In the genomic region with DNA sequence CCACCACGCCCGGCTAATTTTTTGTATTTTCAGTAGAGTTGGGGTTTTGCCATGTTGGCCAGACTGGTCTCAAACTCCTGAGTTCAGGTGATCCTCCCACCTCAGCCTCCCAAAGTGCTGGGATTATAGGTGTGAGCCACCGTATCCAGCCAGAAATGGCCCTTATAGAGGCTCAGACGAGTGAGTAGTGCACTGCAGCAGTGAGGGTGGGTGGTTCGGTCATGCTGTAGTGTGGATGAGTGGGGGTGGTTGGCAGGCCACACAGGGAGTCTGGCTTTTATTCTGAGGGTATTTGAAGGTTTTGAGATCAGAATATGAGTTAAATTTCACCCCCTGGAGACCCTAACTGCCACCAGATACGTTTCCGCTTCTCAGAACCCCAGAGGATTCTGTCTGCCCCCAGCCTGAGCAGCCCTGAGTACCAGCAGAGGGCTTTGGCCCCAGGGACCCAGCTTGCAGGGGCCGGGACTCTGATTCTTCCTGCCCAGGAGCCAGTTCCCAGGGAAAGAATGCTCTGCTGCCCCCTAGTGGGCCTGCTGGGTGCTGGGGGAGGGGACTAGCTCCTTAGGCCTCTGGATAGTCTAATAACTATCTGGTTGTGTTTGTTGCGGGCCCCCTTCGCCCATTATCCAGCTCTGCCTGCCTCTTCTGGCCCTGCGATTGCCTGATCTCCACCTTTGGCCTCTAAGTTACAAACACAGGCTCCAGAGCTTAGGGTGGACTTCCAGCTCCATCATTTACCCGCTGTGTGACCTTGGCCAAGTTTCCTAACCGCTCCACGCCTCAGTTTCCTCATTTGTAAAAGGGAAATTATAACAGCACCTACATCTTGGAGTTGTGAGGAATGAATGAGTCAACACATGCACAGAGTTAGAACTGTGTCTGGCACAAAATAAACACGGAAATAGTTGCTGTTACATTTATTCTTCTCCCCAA, we compare ENCODE assay signal across 1 cellular context.
TF ChIP-seq lines count a peak whose summit lies in the region.

No MANE protein-coding gene starts in this region.

TF ChIP-seq in HepG2, 621 proteins besides CTCF, POLR2A, EP300 and RAD21 (continued from another document and continues in another):
- TF ChIP-seq ZBTB46 (CRISPR knock-in tag; IDR thresholded peaks at IDR 0.05; ENCODE audit: borderline replicate concordance): no peak
- TF ChIP-seq PPARG (CRISPR knock-in tag; conservative IDR thresholded peaks at IDR 0.05): 0 out of 2 replicates have a peak, but pooled peaks have one; percentile 53
- TF ChIP-seq, protein P1, sequence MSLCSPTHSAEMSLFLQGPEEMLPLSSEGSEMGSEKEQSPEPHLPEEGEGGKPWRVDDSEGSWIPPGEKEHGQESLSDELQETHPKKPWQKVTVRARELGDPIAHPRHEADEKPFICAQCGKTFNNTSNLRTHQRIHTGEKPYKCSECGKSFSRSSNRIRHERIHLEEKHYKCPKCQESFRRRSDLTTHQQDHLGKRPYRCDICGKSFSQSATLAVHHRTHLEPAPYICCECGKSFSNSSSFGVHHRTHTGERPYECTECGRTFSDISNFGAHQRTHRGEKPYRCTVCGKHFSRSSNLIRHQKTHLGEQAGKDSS (CRISPR knock-in tag; IDR thresholded peaks at IDR 0.05; ENCODE audit: borderline replicate concordance, low read depth): no peak
- TF ChIP-seq HNRNPLL (IDR thresholded peaks at IDR 0.05; ENCODE audit: low read depth, low read length, poor library complexity, severe bottlenecking): no peak
- TF ChIP-seq ZNF839 (CRISPR knock-in tag; IDR thresholded peaks at IDR 0.05; ENCODE audit: borderline replicate concordance): no peak
- no peak for TF ChIP-seq HNRNPUL1 (IDR thresholded peaks at IDR 0.05; ENCODE audit: low read depth, low read length)
- no peak for TF ChIP-seq KDM6A (CRISPR knock-in tag; IDR thresholded peaks at IDR 0.05; ENCODE audit: low read depth)
- TF ChIP-seq SPEN (CRISPR knock-in tag; IDR thresholded peaks at IDR 0.05; ENCODE audit: low read depth): peak; percentile 72; the same call in 1 of the 2 replicates
- 0 out of 2 replicates have a peak, but pooled peaks have one; percentile 49 for TF ChIP-seq MIER2 (CRISPR knock-in tag; IDR thresholded peaks at IDR 0.05)
- TF ChIP-seq KDM1A (CRISPR knock-in tag; IDR thresholded peaks at IDR 0.05): no peak
- no peak; the same call in 1 of the 2 replicates for TF ChIP-seq WIZ (CRISPR knock-in tag; IDR thresholded peaks at IDR 0.05)
- TF ChIP-seq RARG (CRISPR knock-in tag; IDR thresholded peaks at IDR 0.05; ENCODE audit: low read depth): no peak
- peak; percentile 38; the same call in 1 of the 2 replicates for TF ChIP-seq ZBTB20 (CRISPR knock-in tag; IDR thresholded peaks at IDR 0.05; ENCODE audit: borderline replicate concordance, low read depth)
- TF ChIP-seq ZNF460 (CRISPR knock-in tag; IDR thresholded peaks at IDR 0.05; ENCODE audit: borderline replicate concordance): no peak
- TF ChIP-seq, protein P2, sequence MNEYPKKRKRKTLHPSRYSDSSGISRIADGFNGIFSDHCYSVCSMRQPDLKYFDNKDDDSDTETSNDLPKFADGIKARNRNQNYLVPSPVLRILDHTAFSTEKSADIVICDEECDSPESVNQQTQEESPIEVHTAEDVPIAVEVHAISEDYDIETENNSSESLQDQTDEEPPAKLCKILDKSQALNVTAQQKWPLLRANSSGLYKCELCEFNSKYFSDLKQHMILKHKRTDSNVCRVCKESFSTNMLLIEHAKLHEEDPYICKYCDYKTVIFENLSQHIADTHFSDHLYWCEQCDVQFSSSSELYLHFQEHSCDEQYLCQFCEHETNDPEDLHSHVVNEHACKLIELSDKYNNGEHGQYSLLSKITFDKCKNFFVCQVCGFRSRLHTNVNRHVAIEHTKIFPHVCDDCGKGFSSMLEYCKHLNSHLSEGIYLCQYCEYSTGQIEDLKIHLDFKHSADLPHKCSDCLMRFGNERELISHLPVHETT (CRISPR knock-in tag; conservative IDR thresholded peaks at IDR 0.05): 0 out of 2 replicates have a peak, but pooled peaks have one; percentile 59
- TF ChIP-seq ZNF75D (CRISPR knock-in tag; IDR thresholded peaks at IDR 0.05; ENCODE audit: borderline replicate concordance): no peak
- TF ChIP-seq MTA3 (CRISPR knock-in tag; IDR thresholded peaks at IDR 0.05): no peak
- no peak for TF ChIP-seq ZNF775 (CRISPR knock-in tag; IDR thresholded peaks at IDR 0.05; ENCODE audit: borderline replicate concordance)
- peak; percentile 65; the same call in 1 of the 2 replicates for TF ChIP-seq KLF11 (CRISPR knock-in tag; IDR thresholded peaks at IDR 0.05)
- TF ChIP-seq, protein P3, sequence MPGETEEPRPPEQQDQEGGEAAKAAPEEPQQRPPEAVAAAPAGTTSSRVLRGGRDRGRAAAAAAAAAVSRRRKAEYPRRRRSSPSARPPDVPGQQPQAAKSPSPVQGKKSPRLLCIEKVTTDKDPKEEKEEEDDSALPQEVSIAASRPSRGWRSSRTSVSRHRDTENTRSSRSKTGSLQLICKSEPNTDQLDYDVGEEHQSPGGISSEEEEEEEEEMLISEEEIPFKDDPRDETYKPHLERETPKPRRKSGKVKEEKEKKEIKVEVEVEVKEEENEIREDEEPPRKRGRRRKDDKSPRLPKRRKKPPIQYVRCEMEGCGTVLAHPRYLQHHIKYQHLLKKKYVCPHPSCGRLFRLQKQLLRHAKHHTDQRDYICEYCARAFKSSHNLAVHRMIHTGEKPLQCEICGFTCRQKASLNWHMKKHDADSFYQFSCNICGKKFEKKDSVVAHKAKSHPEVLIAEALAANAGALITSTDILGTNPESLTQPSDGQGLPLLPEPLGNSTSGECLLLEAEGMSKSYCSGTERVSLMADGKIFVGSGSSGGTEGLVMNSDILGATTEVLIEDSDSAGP (CRISPR knock-in tag; IDR thresholded peaks at IDR 0.05; ENCODE audit: borderline replicate concordance): peak; percentile 76; the same call in 1 of the 2 replicates
- TF ChIP-seq HOXA5 (CRISPR knock-in tag; IDR thresholded peaks at IDR 0.05): 0 out of 2 replicates have a peak, but pooled peaks have one; percentile 54
- TF ChIP-seq CCDC6 (CRISPR knock-in tag; IDR thresholded peaks at IDR 0.05): no peak
- 0 out of 2 replicates have a peak, but pooled peaks have one; percentile 15 for TF ChIP-seq RBFOX2 (IDR thresholded peaks at IDR 0.05; ENCODE audit: low read depth, low read length)
- peak; percentile 40 for TF ChIP-seq PHF8 (CRISPR knock-in tag; IDR thresholded peaks at IDR 0.05)
- TF ChIP-seq, protein P4, sequence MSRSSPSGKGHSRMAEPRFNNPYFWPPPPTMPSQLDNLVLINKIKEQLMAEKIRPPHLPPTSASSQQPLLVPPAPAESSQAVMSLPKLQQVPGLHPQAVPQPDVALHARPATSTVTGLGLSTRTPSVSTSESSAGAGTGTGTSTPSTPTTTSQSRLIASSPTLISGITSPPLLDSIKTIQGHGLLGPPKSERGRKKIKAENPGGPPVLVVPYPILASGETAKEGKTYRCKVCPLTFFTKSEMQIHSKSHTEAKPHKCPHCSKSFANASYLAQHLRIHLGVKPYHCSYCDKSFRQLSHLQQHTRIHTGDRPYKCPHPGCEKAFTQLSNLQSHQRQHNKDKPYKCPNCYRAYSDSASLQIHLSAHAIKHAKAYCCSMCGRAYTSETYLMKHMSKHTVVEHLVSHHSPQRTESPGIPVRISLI (CRISPR knock-in tag; IDR thresholded peaks at IDR 0.05; ENCODE audit: borderline replicate concordance): no peak; the same call in 1 of the 2 replicates
- TF ChIP-seq ZNF205 (CRISPR knock-in tag; IDR thresholded peaks at IDR 0.05): 0 out of 2 replicates have a peak, but pooled peaks have one; percentile 46
- no peak for TF ChIP-seq ZNF251 (CRISPR knock-in tag; IDR thresholded peaks at IDR 0.05)
- no peak; the same call in 1 of the 2 replicates for TF ChIP-seq ZNF225 (CRISPR knock-in tag; IDR thresholded peaks at IDR 0.05)
- TF ChIP-seq ZNF253 (CRISPR knock-in tag; IDR thresholded peaks at IDR 0.05; ENCODE audit: borderline replicate concordance): no peak
- TF ChIP-seq AKAP8 (CRISPR knock-in tag; IDR thresholded peaks at IDR 0.05): peak; percentile 64; the same call in 1 of the 2 replicates
- no peak for TF ChIP-seq ZNF773 (CRISPR knock-in tag; IDR thresholded peaks at IDR 0.05; ENCODE audit: borderline replicate concordance)
- TF ChIP-seq RFX3 (CRISPR knock-in tag; IDR thresholded peaks at IDR 0.05): no peak
- TF ChIP-seq, protein P5, sequence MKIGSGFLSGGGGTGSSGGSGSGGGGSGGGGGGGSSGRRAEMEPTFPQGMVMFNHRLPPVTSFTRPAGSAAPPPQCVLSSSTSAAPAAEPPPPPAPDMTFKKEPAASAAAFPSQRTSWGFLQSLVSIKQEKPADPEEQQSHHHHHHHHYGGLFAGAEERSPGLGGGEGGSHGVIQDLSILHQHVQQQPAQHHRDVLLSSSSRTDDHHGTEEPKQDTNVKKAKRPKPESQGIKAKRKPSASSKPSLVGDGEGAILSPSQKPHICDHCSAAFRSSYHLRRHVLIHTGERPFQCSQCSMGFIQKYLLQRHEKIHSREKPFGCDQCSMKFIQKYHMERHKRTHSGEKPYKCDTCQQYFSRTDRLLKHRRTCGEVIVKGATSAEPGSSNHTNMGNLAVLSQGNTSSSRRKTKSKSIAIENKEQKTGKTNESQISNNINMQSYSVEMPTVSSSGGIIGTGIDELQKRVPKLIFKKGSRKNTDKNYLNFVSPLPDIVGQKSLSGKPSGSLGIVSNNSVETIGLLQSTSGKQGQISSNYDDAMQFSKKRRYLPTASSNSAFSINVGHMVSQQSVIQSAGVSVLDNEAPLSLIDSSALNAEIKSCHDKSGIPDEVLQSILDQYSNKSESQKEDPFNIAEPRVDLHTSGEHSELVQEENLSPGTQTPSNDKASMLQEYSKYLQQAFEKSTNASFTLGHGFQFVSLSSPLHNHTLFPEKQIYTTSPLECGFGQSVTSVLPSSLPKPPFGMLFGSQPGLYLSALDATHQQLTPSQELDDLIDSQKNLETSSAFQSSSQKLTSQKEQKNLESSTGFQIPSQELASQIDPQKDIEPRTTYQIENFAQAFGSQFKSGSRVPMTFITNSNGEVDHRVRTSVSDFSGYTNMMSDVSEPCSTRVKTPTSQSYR (CRISPR knock-in tag; IDR thresholded peaks at IDR 0.05; ENCODE audit: borderline replicate concordance): peak; percentile 92
- no peak for TF ChIP-seq SNAPC2 (CRISPR knock-in tag; IDR thresholded peaks at IDR 0.05)
- TF ChIP-seq MAF1 (CRISPR knock-in tag; IDR thresholded peaks at IDR 0.05; ENCODE audit: borderline replicate concordance): no peak
- TF ChIP-seq STAT6 (CRISPR knock-in tag; IDR thresholded peaks at IDR 0.05; ENCODE audit: borderline replicate concordance): no peak
- peak; percentile 36; the same call in 1 of the 2 replicates for TF ChIP-seq NFIC (IDR thresholded peaks at IDR 0.05; ENCODE audit: low read length)
- TF ChIP-seq HDAC6 (IDR thresholded peaks at IDR 0.05; ENCODE audit: low read depth, low read length): no peak
- TF ChIP-seq PHF20 (CRISPR knock-in tag; IDR thresholded peaks at IDR 0.05): no peak; the same call in 1 of the 2 replicates
- TF ChIP-seq AGO2 (optimal IDR thresholded peaks at IDR 0.05; ENCODE audit: low read depth, low read length): peak; percentile 41
- no peak for TF ChIP-seq ZNF235 (CRISPR knock-in tag; IDR thresholded peaks at IDR 0.05; ENCODE audit: borderline replicate concordance)
- no peak for TF ChIP-seq GLMP (CRISPR knock-in tag; IDR thresholded peaks at IDR 0.05; ENCODE audit: borderline replicate concordance)
- no peak for TF ChIP-seq FOXK1 (CRISPR knock-in tag; IDR thresholded peaks at IDR 0.05; ENCODE audit: borderline replicate concordance, low read depth)
